In the genomic region with DNA sequence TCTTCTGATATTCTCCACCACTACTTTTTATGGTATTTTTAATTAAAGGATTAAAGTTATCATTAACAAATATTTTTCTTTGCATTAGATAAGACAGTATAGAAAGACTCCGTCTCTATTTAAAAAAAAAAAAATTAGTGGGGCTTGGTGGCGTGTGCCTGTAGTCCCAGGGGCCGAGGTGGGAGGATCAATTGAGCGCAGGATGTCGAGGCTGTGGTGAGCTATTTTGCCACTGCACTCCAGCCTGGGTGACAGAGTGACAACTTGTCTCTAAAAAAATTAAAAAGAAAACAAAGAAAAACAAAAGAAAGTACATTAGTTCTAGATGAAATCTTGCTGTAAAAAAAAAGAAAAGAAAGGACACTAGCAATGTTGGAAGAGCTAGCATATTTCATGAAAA, we compare ENCODE assay signal across 18 cellular contexts.
A peak's percentile ranks its signal among the peaks of the same experiment; 100 is the strongest.
DNase-seq lines count a peak whose midpoint lies in the region; ATAC-seq, FAIRE-seq and TF ChIP-seq lines count a peak whose summit lies in the region.
"Had no signal": no experiment of that assay in that cellular context is flagged by ENCODE, and none has a peak within 500 bp of the region (broad histone marks: within the 10 kb centered on the region; RNA-seq: fewer than 3 reads in every experiment).

No MANE protein-coding gene starts in this region.

- TF ChIP-seq POLR2A in GM12891 (IDR thresholded peaks at IDR 0.05; ENCODE audit: low read depth, low read length) = no peak

- no peaks in the 10 kb centered on the region for H3K9me3 Mint-ChIP-seq in activated CD4-positive, alpha-beta memory T cell treated with anti-CD3 and anti-CD28 coated beads for 36 hours
- H3K9me3 Mint-ChIP-seq in activated CD4-positive, alpha-beta memory T cell treated with anti-CD3 and anti-CD28 coated beads, Interleukin-2, amount 10 ng/mL, durations not matched to agents 7 days and 5 days = no peaks in the 10 kb centered on the region
- no peaks in the 10 kb centered on the region for H3K9me3 Mint-ChIP-seq in activated naive CD8-positive, alpha-beta T cell (ENCODE audit: low read depth)
- H3K9me3 Mint-ChIP-seq in activated naive CD8-positive, alpha-beta T cell treated with anti-CD3 and anti-CD28 coated beads, Interleukin-2, amount 50 U/mL, for 24 hours = no peaks in the 10 kb centered on the region
- peaks cover 4% of the 10 kb centered on the region for H3K9me3 Mint-ChIP-seq in activated naive CD8-positive, alpha-beta T cell treated with anti-CD3 and anti-CD28 coated beads for 36 hours

- ATAC-seq in activated naive CD8-positive, alpha-beta T cell treated with anti-CD3 and anti-CD28 coated beads, Interleukin-2, amount 50 U/mL, for 24 hours = no peak
- ATAC-seq in HG02981 (IDR thresholded peaks at IDR 0.05; ENCODE audit: unreplicated experiment) (no peak), HG02759 (IDR thresholded peaks at IDR 0.05; ENCODE audit: unreplicated experiment) (no peak)

- no peak for FAIRE-seq in GM12891 (lab: Jason Lieb, UNC)
- FAIRE-seq: A204.1 had no signal

- POLR2A ChIA-PET in activated CD4-positive, alpha-beta memory T cell treated with anti-CD3 and anti-CD28 coated beads for 36 hours (lab: Charles Lee) = interaction anchor here (1.0 kb wide), 1 partner anchor 54 kb away, joined by 4 read pairs; no protein-coding TSS in a partner anchor
- POLR2A ChIA-PET in activated CD4-positive, alpha-beta memory T cell treated with anti-CD3 and anti-CD28 coated beads, Interleukin-2, amount 10 ng/mL, durations not matched to agents 7 days and 5 days (lab: Charles Lee) = no interaction called here

- peak overlapping the region; percentile 46 for H3K27ac Mint-ChIP-seq in activated CD4-positive, alpha-beta memory T cell treated with anti-CD3 and anti-CD28 coated beads for 36 hours
- no peak overlapping the region for H3K27ac Mint-ChIP-seq in activated CD4-positive, alpha-beta memory T cell treated with anti-CD3 and anti-CD28 coated beads, Interleukin-2, amount 10 ng/mL, durations not matched to agents 7 days and 5 days
- peak overlapping the region; percentile 61 for H3K27ac Mint-ChIP-seq in activated naive CD8-positive, alpha-beta T cell
- H3K27ac Mint-ChIP-seq in activated naive CD8-positive, alpha-beta T cell treated with anti-CD3 and anti-CD28 coated beads, Interleukin-2, amount 50 U/mL, for 24 hours = no peak overlapping the region
- H3K27ac Mint-ChIP-seq in activated naive CD8-positive, alpha-beta T cell treated with anti-CD3 and anti-CD28 coated beads for 36 hours = no peak overlapping the region

- no peak overlapping the region for H3K4me3 Mint-ChIP-seq in activated CD4-positive, alpha-beta memory T cell treated with anti-CD3 and anti-CD28 coated beads for 36 hours
- no peak overlapping the region for H3K4me3 Mint-ChIP-seq in activated CD4-positive, alpha-beta memory T cell treated with anti-CD3 and anti-CD28 coated beads, Interleukin-2, amount 10 ng/mL, durations not matched to agents 7 days and 5 days
- H3K4me3 Mint-ChIP-seq in activated naive CD8-positive, alpha-beta T cell = peak overlapping the region; percentile 13
- no peak overlapping the region for H3K4me3 Mint-ChIP-seq in activated naive CD8-positive, alpha-beta T cell treated with anti-CD3 and anti-CD28 coated beads, Interleukin-2, amount 50 U/mL, for 24 hours
- peak overlapping the region; percentile 30 for H3K4me3 Mint-ChIP-seq in activated naive CD8-positive, alpha-beta T cell treated with anti-CD3 and anti-CD28 coated beads for 36 hours

- CTCF ChIA-PET in activated CD4-positive, alpha-beta memory T cell treated with anti-CD3 and anti-CD28 coated beads for 36 hours (lab: Charles Lee) = no interaction called here
- CTCF ChIA-PET in activated CD4-positive, alpha-beta memory T cell treated with anti-CD3 and anti-CD28 coated beads, Interleukin-2, amount 10 ng/mL, durations not matched to agents 7 days and 5 days (lab: Charles Lee) = interaction anchor here (1.1 kb wide), 1 partner anchor 8 kb away, joined by 3 read pairs; no protein-coding TSS in a partner anchor

- no peak for DNase-seq in activated CD4-positive, alpha-beta memory T cell treated with anti-CD3 and anti-CD28 coated beads for 36 hours
- no peak for DNase-seq in activated CD4-positive, alpha-beta memory T cell treated with anti-CD3 and anti-CD28 coated beads, Interleukin-2, amount 10 ng/mL, durations not matched to agents 7 days and 5 days
- DNase-seq in activated naive CD8-positive, alpha-beta T cell treated with anti-CD3 and anti-CD28 coated beads, Interleukin-2, amount 50 U/mL, for 24 hours = no peak
- no peak for DNase-seq in activated naive CD8-positive, alpha-beta T cell treated with anti-CD3 and anti-CD28 coated beads for 36 hours
- no peak for DNase-seq in GM12891 (ENCODE audit: insufficient read length, low spot score)
- DNase-seq: BE2C, DND-41, H7, MV-4-11, NCI-H1694 treated with DMSO at 0.1 percent for 48 hours, NCI-H510A treated with DMSO at 0.1 percent for 48 hours, NCI-H82, OCI-M1, Right ventricle myocardium superior had no signal

- peaks cover 71% of the 10 kb centered on the region for H3K4me1 Mint-ChIP-seq in activated CD4-positive, alpha-beta memory T cell treated with anti-CD3 and anti-CD28 coated beads for 36 hours (ENCODE audit: low read depth)
- H3K4me1 Mint-ChIP-seq in activated CD4-positive, alpha-beta memory T cell treated with anti-CD3 and anti-CD28 coated beads, Interleukin-2, amount 10 ng/mL, durations not matched to agents 7 days and 5 days = peaks cover 54% of the 10 kb centered on the region
- H3K4me1 Mint-ChIP-seq in activated naive CD8-positive, alpha-beta T cell (ENCODE audit: low read depth) = peaks cover 60% of the 10 kb centered on the region
- H3K4me1 Mint-ChIP-seq in activated naive CD8-positive, alpha-beta T cell treated with anti-CD3 and anti-CD28 coated beads, Interleukin-2, amount 50 U/mL, for 24 hours = peaks cover 62% of the 10 kb centered on the region
- peaks cover 64% of the 10 kb centered on the region for H3K4me1 Mint-ChIP-seq in activated naive CD8-positive, alpha-beta T cell treated with anti-CD3 and anti-CD28 coated beads for 36 hours

- no peaks in the 10 kb centered on the region for H3K36me3 Mint-ChIP-seq in activated CD4-positive, alpha-beta memory T cell treated with anti-CD3 and anti-CD28 coated beads for 36 hours
- no peaks in the 10 kb centered on the region for H3K36me3 Mint-ChIP-seq in activated CD4-positive, alpha-beta memory T cell treated with anti-CD3 and anti-CD28 coated beads, Interleukin-2, amount 10 ng/mL, durations not matched to agents 7 days and 5 days (ENCODE audit: low read depth)
- H3K36me3 Mint-ChIP-seq in activated naive CD8-positive, alpha-beta T cell = no peaks in the 10 kb centered on the region
- H3K36me3 Mint-ChIP-seq in activated naive CD8-positive, alpha-beta T cell treated with anti-CD3 and anti-CD28 coated beads, Interleukin-2, amount 50 U/mL, for 24 hours (ENCODE audit: low read depth) = no peaks in the 10 kb centered on the region
- no peaks in the 10 kb centered on the region for H3K36me3 Mint-ChIP-seq in activated naive CD8-positive, alpha-beta T cell treated with anti-CD3 and anti-CD28 coated beads for 36 hours

- intact Hi-C loops in activated CD4-positive, alpha-beta memory T cell treated with anti-CD3 and anti-CD28 coated beads for 36 hours (cut with micrococcal nuclease) = loop anchor here (5.0 to 10.0 kb wide), 2 partner anchors 110 to 233 kb away; no protein-coding TSS in a partner anchor

- H3K27me3 Mint-ChIP-seq in activated CD4-positive, alpha-beta memory T cell treated with anti-CD3 and anti-CD28 coated beads for 36 hours = no peaks in the 10 kb centered on the region
- H3K27me3 Mint-ChIP-seq in activated CD4-positive, alpha-beta memory T cell treated with anti-CD3 and anti-CD28 coated beads, Interleukin-2, amount 10 ng/mL, durations not matched to agents 7 days and 5 days = no peaks in the 10 kb centered on the region
- H3K27me3 Mint-ChIP-seq in activated naive CD8-positive, alpha-beta T cell = no peaks in the 10 kb centered on the region
- H3K27me3 Mint-ChIP-seq in activated naive CD8-positive, alpha-beta T cell treated with anti-CD3 and anti-CD28 coated beads, Interleukin-2, amount 50 U/mL, for 24 hours = no peaks in the 10 kb centered on the region
- H3K27me3 Mint-ChIP-seq in activated naive CD8-positive, alpha-beta T cell treated with anti-CD3 and anti-CD28 coated beads for 36 hours = no peaks in the 10 kb centered on the region

TF ChIP-seq in GM12891, 5 proteins besides CTCF, POLR2A, EP300 and RAD21:
- TF ChIP-seq POU2F2 (IDR thresholded peaks at IDR 0.05; ENCODE audit: low read depth, low read length) = no peak
- TF ChIP-seq POLR2AphosphoS5 (IDR thresholded peaks at IDR 0.05; ENCODE audit: low read depth, low read length) = no peak
- TF ChIP-seq SPI1 (IDR thresholded peaks at IDR 0.05; ENCODE audit: low read depth, low read length) = no peak
- no peak for TF ChIP-seq TAF1 (IDR thresholded peaks at IDR 0.05; ENCODE audit: low read depth, low read length)
- TF ChIP-seq PAX5 (IDR thresholded peaks at IDR 0.05; ENCODE audit: insufficient read depth, low read length, severe bottlenecking) = no peak

Comparison
In these comparisons a context has a peak if more than half of its experiments do, and no peak if none do; other contexts are left out.
1. H3K27ac Mint-ChIP-seq: peak in activated CD4-positive, alpha-beta memory T cell treated with anti-CD3 and anti-CD28 coated beads for 36 hours (single experiment) and activated naive CD8-positive, alpha-beta T cell (single experiment); none in activated CD4-positive, alpha-beta memory T cell treated with anti-CD3 and anti-CD28 coated beads, Interleukin-2, amount 10 ng/mL, durations not matched to agents 7 days and 5 days (single experiment), activated naive CD8-positive, alpha-beta T cell treated with anti-CD3 and anti-CD28 coated beads, Interleukin-2, amount 50 U/mL, for 24 hours (single experiment) and activated naive CD8-positive, alpha-beta T cell treated with anti-CD3 and anti-CD28 coated beads for 36 hours (single experiment).
2. H3K4me3 Mint-ChIP-seq: peak in activated naive CD8-positive, alpha-beta T cell (single experiment) and activated naive CD8-positive, alpha-beta T cell treated with anti-CD3 and anti-CD28 coated beads for 36 hours (single experiment); none in activated CD4-positive, alpha-beta memory T cell treated with anti-CD3 and anti-CD28 coated beads for 36 hours (single experiment), activated CD4-positive, alpha-beta memory T cell treated with anti-CD3 and anti-CD28 coated beads, Interleukin-2, amount 10 ng/mL, durations not matched to agents 7 days and 5 days (single experiment) and activated naive CD8-positive, alpha-beta T cell treated with anti-CD3 and anti-CD28 coated beads, Interleukin-2, amount 50 U/mL, for 24 hours (single experiment).